Comparison of ENCODE assay signal across 8 cellular contexts in genomic region chr1:26233903-26234643, GRCh38. TPM values are rescaled to one million over a fixed set of nuclear protein-coding genes. Genes with fewer than 3 reads are reported as not detected.
DNase-seq lines count a peak whose midpoint lies in the region; ATAC-seq and TF ChIP-seq lines count a peak whose summit lies in the region.

CEP85 (plus strand) TSS chr1:26234200; CDS start chr1:26239784, 5,584 bp downstream.

- no peak for TF ChIP-seq POLR2A in suprapubic skin (IDR thresholded peaks at IDR 0.05)

- H3K4me1 Mint-ChIP-seq in activated naive CD4-positive, alpha-beta T cell treated with anti-CD3 and anti-CD28 coated beads, Interleukin-2, amount 50 U/mL, for 24 hours = peaks cover 36% of the 10 kb centered on the region

- ATAC-seq in HG02610 (IDR thresholded peaks at IDR 0.05; ENCODE audit: unreplicated experiment) (peak; percentile 91), SK-N-SH treated with all-trans-retinoic acid at 6 μM for 48 hours (peak; percentile 97)

- H3K27me3 Mint-ChIP-seq in activated naive CD4-positive, alpha-beta T cell treated with anti-CD3 and anti-CD28 coated beads, Interleukin-2, amount 50 U/mL, for 24 hours = no peaks in the 10 kb centered on the region

- WGBS in suprapubic skin = under 1% methylated on average over 34 of the region's 73 CpGs

- no peaks in the 10 kb centered on the region for H3K36me3 ChIP-seq in suprapubic skin

- no peaks in the 10 kb centered on the region for H3K36me3 Mint-ChIP-seq in activated naive CD4-positive, alpha-beta T cell treated with anti-CD3 and anti-CD28 coated beads, Interleukin-2, amount 50 U/mL, for 24 hours

- H3K27ac Mint-ChIP-seq in activated naive CD4-positive, alpha-beta T cell treated with anti-CD3 and anti-CD28 coated beads, Interleukin-2, amount 50 U/mL, for 24 hours = peak within 1 kb of the TSS; percentile 91

- no peak for TF ChIP-seq EP300 in suprapubic skin (IDR thresholded peaks at IDR 0.05)

- peaks cover 26% of the 10 kb centered on the region for H3K4me1 ChIP-seq in suprapubic skin

- DNase-seq in GM10266 (ENCODE audit: extremely low spot score) = peak; percentile 99
- DNase-seq in NCI-H1092 (lab: John Stamatoyannopoulos, UW) = peak; percentile 99
- DNase-seq in germinal center (ENCODE audit: low spot score) = peak; percentile 100
- DNase-seq in non-pigmented ciliary epithelial cell (ENCODE audit: low read depth) = peak; percentile 81
- DNase-seq in suprapubic skin (ENCODE audit: low spot score in 2 of 2) = peak; percentile 98 to 100

- H3K9me3 ChIP-seq in suprapubic skin = no peaks in the 10 kb centered on the region

- peak within 1 kb of the TSS; percentile 69 for H3K4me3 ChIP-seq in suprapubic skin

- H3K9me3 Mint-ChIP-seq in activated naive CD4-positive, alpha-beta T cell treated with anti-CD3 and anti-CD28 coated beads, Interleukin-2, amount 50 U/mL, for 24 hours = no peaks in the 10 kb centered on the region

- H3K27me3 ChIP-seq in suprapubic skin = no peaks in the 10 kb centered on the region

- peak within 1 kb of the TSS; percentile 99 for H3K4me3 Mint-ChIP-seq in activated naive CD4-positive, alpha-beta T cell treated with anti-CD3 and anti-CD28 coated beads, Interleukin-2, amount 50 U/mL, for 24 hours

- peak within 1 kb of the TSS; percentile 80 for H3K27ac ChIP-seq in suprapubic skin

- TF ChIP-seq CTCF in GM10266 (IDR thresholded peaks at IDR 0.05; ENCODE audit: control insufficient read depth, insufficient read depth, low read depth, missing control alignments) = peak; percentile 97
- TF ChIP-seq CTCF in suprapubic skin (IDR thresholded peaks at IDR 0.05) = peak; percentile 17 to 88

TF ChIP-seq in SK-N-SH treated with all-trans-retinoic acid at 6 μM for 48 hours, 23 proteins besides CTCF, POLR2A, EP300 and RAD21:
- TF ChIP-seq ISL1 (CRISPR knock-in tag; IDR thresholded peaks at IDR 0.05) (no peak), GLIS3 (CRISPR knock-in tag; IDR thresholded peaks at IDR 0.05) (no peak), POU6F1 (CRISPR knock-in tag; IDR thresholded peaks at IDR 0.05; ENCODE audit: borderline replicate concordance, low read depth) (no peak), PPARA (CRISPR knock-in tag; IDR thresholded peaks at IDR 0.05; ENCODE audit: borderline replicate concordance) (no peak), CREB5 (CRISPR knock-in tag; IDR thresholded peaks at IDR 0.05; ENCODE audit: low read depth) (no peak), PATZ1 (CRISPR knock-in tag; IDR thresholded peaks at IDR 0.05; ENCODE audit: borderline replicate concordance) (no peak), SNAI2 (CRISPR knock-in tag; IDR thresholded peaks at IDR 0.05) (no peak), OSR1 (CRISPR knock-in tag; IDR thresholded peaks at IDR 0.05) (no peak), ZFP30 (CRISPR knock-in tag; IDR thresholded peaks at IDR 0.05) (no peak), CSRNP3 (CRISPR knock-in tag; IDR thresholded peaks at IDR 0.05) (no peak), CSDC2 (CRISPR knock-in tag; IDR thresholded peaks at IDR 0.05) (no peak), ESRRG (CRISPR knock-in tag; IDR thresholded peaks at IDR 0.05) (no peak), TOX (CRISPR knock-in tag; IDR thresholded peaks at IDR 0.05; ENCODE audit: borderline replicate concordance) (no peak)

RNA-seq across cellular contexts. Expression of gene CEP85, which starts in this region (rescaled TPM):
- 10 to 100 TPM; 18.2 to 27.8 (median 18.7) TPM for total RNA-seq in suprapubic skin

Comparison
In these comparisons a context has a peak if more than half of its experiments do, and no peak if none do; other contexts are left out.
1. Peak in every context shown above with its lines: DNase-seq, ATAC-seq, H3K4me3 ChIP-seq and H3K27ac ChIP-seq.